Comparison of ENCODE assay signal across 29 cellular contexts in the genomic region with DNA sequence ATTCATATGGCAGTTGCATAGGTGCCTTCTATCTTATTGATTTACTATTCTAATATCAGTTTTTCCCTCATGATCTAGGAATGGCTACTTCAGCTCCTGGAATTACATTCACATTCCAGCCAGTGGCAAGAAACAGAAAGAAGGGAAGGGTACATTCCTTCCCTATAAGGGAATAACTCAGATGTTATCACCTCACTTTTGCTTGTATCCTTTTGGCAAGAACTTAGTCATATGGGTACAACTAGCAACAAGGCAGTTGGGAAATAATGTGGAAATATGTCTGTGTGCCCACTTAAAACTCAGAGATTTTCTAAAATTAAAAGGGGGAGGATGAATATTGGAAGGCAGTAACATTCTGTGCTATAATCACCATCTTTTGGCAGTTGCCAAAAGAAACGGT.
DNase-seq lines count a peak whose midpoint lies in the region; FAIRE-seq and TF ChIP-seq lines count a peak whose summit lies in the region.
"Had no signal": no experiment of that assay in that cellular context is flagged by ENCODE, and none has a peak within 500 bp of the region (broad histone marks: within the 10 kb centered on the region; RNA-seq: fewer than 3 reads in every experiment).

No MANE protein-coding gene starts in this region.

- H3K9ac ChIP-seq in SK-N-SH = no peak overlapping the region

- 20% methylated on average over 1 of the region's 1 CpG for WGBS in SK-N-SH (ENCODE audit: low lambda C conversion rate)
- 81 to 90% (median 87%) methylated on average over 1 of the region's 1 CpG for WGBS in stomach, 5 donors

- H3K27ac ChIP-seq in SK-N-SH (ENCODE audit: low read depth in 2 of 2, low read length in 1 of 2) (peak overlapping the region; percentile 36 to 51; a peak in 3 of 4 replicates), stomach (no peak overlapping the region)
- H3K27ac ChIP-seq: esophagus muscularis mucosa, PC-9, upper lobe of left lung had no signal

- H3K4me3 ChIP-seq in SK-N-SH (ENCODE audit: low read depth in 2 of 2, low read length in 1 of 2) (no peak overlapping the region), skeletal muscle cell (ENCODE audit: low read depth, low read length) (no peak overlapping the region), stomach (no peak overlapping the region)
- H3K4me3 ChIP-seq: coronary artery, esophagus muscularis mucosa, lung, MG63, PC-9, upper lobe of left lung had no signal

- peak overlapping the region; percentile 18; the same call in 1 of the 2 replicates for H3K4me2 ChIP-seq in SK-N-SH
- H3K4me2 ChIP-seq: PC-9 had no signal

- TF ChIP-seq EP300 in SK-N-SH (IDR thresholded peaks at IDR 0.05; ENCODE audit: borderline replicate concordance in 1 of 2, low read depth in 1 of 2, low read length in 1 of 2) = no peak
- no peak for TF ChIP-seq EP300 in stomach (IDR thresholded peaks at IDR 0.05)

- H3K79me2 ChIP-seq in SK-N-SH (ENCODE audit: insufficient read depth) = no peaks in the 10 kb centered on the region

- H3K4me1 ChIP-seq in SK-N-SH (ENCODE audit: control insufficient read depth in 1 of 2, insufficient read depth in 2 of 2, low read depth in 1 of 2, low read length in 1 of 2) (0 out of 4 replicates have a peak, but pooled peaks cover 0 to 6% of the 10 kb centered on the region in 2 experiments), stomach (no peaks in the 10 kb centered on the region)
- H3K4me1 ChIP-seq: upper lobe of left lung had no signal

- no peak overlapping the region for H2AFZ ChIP-seq in SK-N-SH (ENCODE audit: low read depth)
- H2AFZ ChIP-seq: PC-9 had no signal

- POLR2A ChIA-PET in SK-N-SH (lab: Yijun Ruan, JAX) = no interaction called here

- no peaks in the 10 kb centered on the region for H3K27me3 ChIP-seq in SK-N-SH (ENCODE audit: insufficient read depth)
- H3K27me3 ChIP-seq in stomach = no peaks in the 10 kb centered on the region
- H3K27me3 ChIP-seq: esophagus muscularis mucosa, MG63, upper lobe of left lung had no signal

- peak; percentile 27 for FAIRE-seq in H54 (lab: Jason Lieb, UNC)
- FAIRE-seq: HepG2, TTC549 had no signal

- H4K20me1 ChIP-seq in SK-N-SH (ENCODE audit: insufficient read depth) = no peaks in the 10 kb centered on the region

- CTCF ChIA-PET in SK-N-SH (lab: Yijun Ruan, JAX) = no interaction called here

- TF ChIP-seq POLR2A in H54 (IDR thresholded peaks at IDR 0.05; ENCODE audit: low read depth, low read length) = no peak
- no peak for TF ChIP-seq POLR2A in stomach (IDR thresholded peaks at IDR 0.05)

- DNase-seq in H54 (ENCODE audit: insufficient read length, low spot score) (no peak), SK-N-SH (no peak), fibroblast of gingiva (ENCODE audit: low read depth) (peak; percentile 13), skeletal muscle cell (ENCODE audit: low read depth) (peak; percentile 5), A172 (ENCODE audit: low spot score) (no peak), LoVo (ENCODE audit: low spot score) (no peak), stomach (no peak), NAMALWA (ENCODE audit: low spot score) (no peak)
- DNase-seq: activated CD4-positive, alpha-beta T cell treated with anti-CD3 and anti-CD28 coated beads for 1 hour; activated CD8-positive, alpha-beta memory T cell treated with anti-CD3 and anti-CD28 coated beads for 24 hours; activated gamma-delta T cell treated with Interleukin-2 at 50 U/mL for 16 hours; activated naive CD8-positive, alpha-beta T cell treated with anti-CD3 and anti-CD28 coated beads, Interleukin-2, amount 50 U/mL, for 24 hours; activated T-cell treated with anti-CD3 and anti-CD28 coated beads, Interleukin-2, amount 50 U/mL, for 24 hours; CD8-positive, alpha-beta T cell; DMS153; endodermal cell; GF-D8; MG63; NCI-H1436 treated with DMSO at 0.1 percent for 48 hours; NCI-H524; PC-9; SIG-M5; T-helper 1 cell; upper lobe of left lung had no signal

- peaks cover 6 to 24% of the 10 kb centered on the region in 2 experiments for H3K36me3 ChIP-seq in SK-N-SH (replicated peaks in 1 of 2; ENCODE audit: control insufficient read depth in 1 of 2, insufficient read depth in 2 of 2, low read length in 1 of 2)
- H3K36me3 ChIP-seq in stomach = no peaks in the 10 kb centered on the region
- H3K36me3 ChIP-seq: MG63, upper lobe of left lung had no signal

- TF ChIP-seq RAD21 in SK-N-SH (IDR thresholded peaks at IDR 0.05; ENCODE audit: low read length) = no peak

- intact Hi-C loops in stomach (cut with DNase I; ENCODE audit: low total_unique reads) = no loop called here

- TF ChIP-seq CTCF in SK-N-SH (IDR thresholded peaks at IDR 0.05) (no peak), stomach (IDR thresholded peaks at IDR 0.05) (no peak)

- no peaks in the 10 kb centered on the region for H3K9me2 ChIP-seq in SK-N-SH

- H3K9me3 ChIP-seq in SK-N-SH (no peaks in the 10 kb centered on the region), stomach (no peaks in the 10 kb centered on the region)
- H3K9me3 ChIP-seq: esophagus muscularis mucosa, MG63, upper lobe of left lung had no signal

- H3F3A ChIP-seq in SK-N-SH (replicated peaks; ENCODE audit: insufficient read depth) = peaks cover 10% of the 10 kb centered on the region

TF ChIP-seq in SK-N-SH, 30 proteins besides CTCF, POLR2A, EP300 and RAD21:
- TF ChIP-seq RXRA (IDR thresholded peaks at IDR 0.05; ENCODE audit: borderline replicate concordance, low read depth) = no peak
- no peak for TF ChIP-seq RCOR1 (IDR thresholded peaks at IDR 0.05; ENCODE audit: low read length)
- no peak for TF ChIP-seq CHD2 (IDR thresholded peaks at IDR 0.05; ENCODE audit: low read length, partially characterized antibody)
- TF ChIP-seq EZH2phosphoT487 (IDR thresholded peaks at IDR 0.05; ENCODE audit: borderline replicate concordance, low read depth) = no peak
- TF ChIP-seq MEF2A (IDR thresholded peaks at IDR 0.05; ENCODE audit: borderline replicate concordance, low read depth) = no peak
- TF ChIP-seq NRF1 (IDR thresholded peaks at IDR 0.05; ENCODE audit: low read depth, low read length) = no peak
- TF ChIP-seq NFIC (IDR thresholded peaks at IDR 0.05; ENCODE audit: borderline replicate concordance) = peak; percentile 49; the same call in 1 of the 2 replicates
- TF ChIP-seq FOSL2 (IDR thresholded peaks at IDR 0.05; ENCODE audit: borderline replicate concordance, low read depth) = peak; percentile 24; the same call in 1 of the 2 replicates
- TF ChIP-seq, protein P1, sequence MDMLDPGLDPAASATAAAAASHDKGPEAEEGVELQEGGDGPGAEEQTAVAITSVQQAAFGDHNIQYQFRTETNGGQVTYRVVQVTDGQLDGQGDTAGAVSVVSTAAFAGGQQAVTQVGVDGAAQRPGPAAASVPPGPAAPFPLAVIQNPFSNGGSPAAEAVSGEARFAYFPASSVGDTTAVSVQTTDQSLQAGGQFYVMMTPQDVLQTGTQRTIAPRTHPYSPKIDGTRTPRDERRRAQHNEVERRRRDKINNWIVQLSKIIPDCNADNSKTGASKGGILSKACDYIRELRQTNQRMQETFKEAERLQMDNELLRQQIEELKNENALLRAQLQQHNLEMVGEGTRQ (IDR thresholded peaks at IDR 0.05; ENCODE audit: borderline replicate concordance, low read depth, low read length) = no peak
- TF ChIP-seq FOXJ3 (CRISPR knock-in tag; IDR thresholded peaks at IDR 0.05) = no peak
- peak; percentile 43; the same call in 1 of the 2 replicates for TF ChIP-seq TCF12 (IDR thresholded peaks at IDR 0.05)
- TF ChIP-seq, protein P2, sequence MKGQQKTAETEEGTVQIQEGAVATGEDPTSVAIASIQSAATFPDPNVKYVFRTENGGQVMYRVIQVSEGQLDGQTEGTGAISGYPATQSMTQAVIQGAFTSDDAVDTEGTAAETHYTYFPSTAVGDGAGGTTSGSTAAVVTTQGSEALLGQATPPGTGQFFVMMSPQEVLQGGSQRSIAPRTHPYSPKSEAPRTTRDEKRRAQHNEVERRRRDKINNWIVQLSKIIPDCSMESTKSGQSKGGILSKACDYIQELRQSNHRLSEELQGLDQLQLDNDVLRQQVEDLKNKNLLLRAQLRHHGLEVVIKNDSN (IDR thresholded peaks at IDR 0.05; ENCODE audit: borderline replicate concordance, low read depth) = no peak
- TF ChIP-seq JUND (IDR thresholded peaks at IDR 0.05) = no peak
- TF ChIP-seq, protein P3, sequence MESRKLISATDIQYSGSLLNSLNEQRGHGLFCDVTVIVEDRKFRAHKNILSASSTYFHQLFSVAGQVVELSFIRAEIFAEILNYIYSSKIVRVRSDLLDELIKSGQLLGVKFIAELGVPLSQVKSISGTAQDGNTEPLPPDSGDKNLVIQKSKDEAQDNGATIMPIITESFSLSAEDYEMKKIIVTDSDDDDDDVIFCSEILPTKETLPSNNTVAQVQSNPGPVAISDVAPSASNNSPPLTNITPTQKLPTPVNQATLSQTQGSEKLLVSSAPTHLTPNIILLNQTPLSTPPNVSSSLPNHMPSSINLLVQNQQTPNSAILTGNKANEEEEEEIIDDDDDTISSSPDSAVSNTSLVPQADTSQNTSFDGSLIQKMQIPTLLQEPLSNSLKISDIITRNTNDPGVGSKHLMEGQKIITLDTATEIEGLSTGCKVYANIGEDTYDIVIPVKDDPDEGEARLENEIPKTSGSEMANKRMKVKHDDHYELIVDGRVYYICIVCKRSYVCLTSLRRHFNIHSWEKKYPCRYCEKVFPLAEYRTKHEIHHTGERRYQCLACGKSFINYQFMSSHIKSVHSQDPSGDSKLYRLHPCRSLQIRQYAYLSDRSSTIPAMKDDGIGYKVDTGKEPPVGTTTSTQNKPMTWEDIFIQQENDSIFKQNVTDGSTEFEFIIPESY (IDR thresholded peaks at IDR 0.05; ENCODE audit: borderline replicate concordance, low read depth) = no peak

Comparison
In these comparisons a context has a peak if more than half of its experiments do, and no peak if none do; other contexts are left out.
1. DNase-seq: peak in fibroblast of gingiva (single experiment) and skeletal muscle cell (single experiment); none in H54 (single experiment), SK-N-SH (single experiment), A172 (single experiment), LoVo (single experiment), stomach (single experiment) and NAMALWA (single experiment).
2. H3K27ac ChIP-seq: peak in SK-N-SH (2 of 2); none in stomach (0 of 5).